8 cellular contexts compared by ENCODE assay signal in the genomic region with DNA sequence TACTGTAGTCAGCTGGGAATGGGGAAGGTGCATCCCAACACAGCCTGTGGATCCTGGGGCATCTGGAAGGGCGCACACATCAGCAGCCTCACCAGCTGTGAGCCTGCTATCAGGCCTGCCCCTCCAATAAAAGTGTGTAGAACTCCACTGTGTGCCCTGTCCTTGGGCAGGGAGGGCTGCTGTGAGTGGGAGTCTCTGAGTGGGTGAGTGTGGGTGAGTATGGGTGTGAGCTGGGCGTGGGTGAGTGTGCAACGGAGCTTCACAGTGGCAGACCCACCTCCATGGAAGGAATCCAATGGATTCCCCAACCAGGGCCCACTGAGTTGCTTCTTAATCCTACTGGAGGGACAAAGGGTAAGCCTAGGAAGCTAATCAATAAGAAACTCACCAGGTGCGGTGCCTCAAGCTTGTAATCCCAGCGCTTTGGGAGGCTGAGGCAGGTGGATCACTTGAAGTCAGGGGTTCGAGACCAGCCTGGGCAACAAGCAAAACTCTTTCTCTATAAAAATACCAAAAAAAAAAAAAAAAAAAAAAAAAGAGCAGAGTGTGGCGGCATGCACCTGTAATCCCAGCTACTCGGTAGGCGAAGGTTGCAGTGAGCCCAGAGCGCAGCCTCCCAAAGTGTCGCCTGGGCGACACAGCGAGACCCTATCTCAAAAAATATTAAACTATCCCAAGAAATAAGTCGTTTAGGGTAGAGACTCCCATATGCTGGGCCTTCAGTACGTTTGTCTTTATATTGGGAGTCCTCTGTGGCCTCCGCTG. TPM values are rescaled to one million over a fixed set of nuclear protein-coding genes. Genes with fewer than 3 reads are reported as not detected.
DNase-seq lines count a peak whose midpoint lies in the region; ATAC-seq, FAIRE-seq and TF ChIP-seq lines count a peak whose summit lies in the region.

No MANE protein-coding gene starts in this region.

- peaks cover 25% of the 10 kb centered on the region for H3K79me2 ChIP-seq in PC-9 (ENCODE audit: low read depth)

- DNase-seq in Caco-2 (no peak), PC-9 (no peak), epithelial cell of prostate (ENCODE audit: low read depth, low spot score) (no peak), pancreas (no peak)
- DNase-seq in activated CD4-positive, alpha-beta T cell treated with anti-CD3 and anti-CD28 coated beads for 4 hours: no peak

- H3K9me3 ChIP-seq in Caco-2 (no peaks in the 10 kb centered on the region), PC-9 (ENCODE audit: insufficient read depth, low read depth) (no peaks in the 10 kb centered on the region), pancreas (no peaks in the 10 kb centered on the region)

- FAIRE-seq in pancreas (lab: Jason Lieb, UNC): no peak

- H3K27ac ChIP-seq in PC-9 (no peak overlapping the region), epithelial cell of prostate (peak overlapping the region; percentile 87), pancreas (peak overlapping the region in 3 of 4 donors; percentile 92 to 96 (median 96))

- intact Hi-C loops in Caco-2 (cut with micrococcal nuclease; ENCODE audit: unreplicated experiment) (loop anchor here (2.0 kb wide), 1 partner anchor 19 kb away; a partner anchor contains a TSS), PC-9 (cut with micrococcal nuclease; ENCODE audit: unreplicated experiment) (no loop called here), pancreas (cut with DNase I) (no loop called here)

- H3K4me3 Mint-ChIP-seq in Caco-2 (ENCODE audit: unreplicated experiment): peak overlapping the region; percentile 76

- BruUV-seq in Caco-2 (replicated peaks; lab: Mats Ljungman, UMichigan) (TSS peak; percentile 75), PC-9 (replicated peaks; lab: Mats Ljungman, UMichigan) (no TSS peak)

- H3K36me3 ChIP-seq in Caco-2 (ENCODE audit: control insufficient read depth, insufficient read depth, low read length) (peaks cover 1% of the 10 kb centered on the region), PC-9 (ENCODE audit: low read depth) (no peaks in the 10 kb centered on the region; the same call in 1 of the 2 replicates), pancreas (peaks cover 0 to 30% (median 13%) of the 10 kb centered on the region in 3 donors)

- peaks cover 9% of the 10 kb centered on the region for H3K4me1 Mint-ChIP-seq in Caco-2 (ENCODE audit: low read depth, unreplicated experiment)

- H3K27me3 ChIP-seq in Caco-2 (replicated peaks; ENCODE audit: control insufficient read depth, insufficient read depth, low read length) (no peaks in the 10 kb centered on the region), PC-9 (ENCODE audit: insufficient read depth, low read depth) (no peaks in the 10 kb centered on the region), pancreas (no peaks in the 10 kb centered on the region)

- peak overlapping the region; percentile 100; the same call in 1 of the 2 replicates for H2AFZ ChIP-seq in PC-9

- no peaks in the 10 kb centered on the region for H3K9me2 ChIP-seq in PC-9 (ENCODE audit: insufficient read depth)

- H3K27me3 Mint-ChIP-seq in Caco-2 (ENCODE audit: insufficient read depth, unreplicated experiment): no peaks in the 10 kb centered on the region

- peaks cover 54% of the 10 kb centered on the region for H3K36me3 Mint-ChIP-seq in Caco-2 (ENCODE audit: insufficient read depth, unreplicated experiment)

- H3K4me3 ChIP-seq in Caco-2 (ENCODE audit: low read depth, low read length) (peak overlapping the region; percentile 12; the same call in 1 of the 2 replicates), PC-9 (peak overlapping the region; percentile 98), pancreas (peak overlapping the region in 2 of 4 donors; percentile 63 to 85)

- no peaks in the 10 kb centered on the region for H3K9me3 Mint-ChIP-seq in Caco-2 (ENCODE audit: unreplicated experiment)

- ATAC-seq in pancreas (no peak), HG03520 (IDR thresholded peaks at IDR 0.05; ENCODE audit: unreplicated experiment) (no peak), HG03565 (IDR thresholded peaks at IDR 0.05; ENCODE audit: unreplicated experiment) (no peak), HG03196 (IDR thresholded peaks at IDR 0.05; ENCODE audit: unreplicated experiment) (no peak)

- whole genome bisulfite sequencing in pancreas, 2 donors: 68 to 69% methylated on average over 16 of the region's 16 CpGs

- no peaks in the 10 kb centered on the region; the same call in 1 of the 2 replicates for H4K20me1 ChIP-seq in PC-9 (ENCODE audit: insufficient read depth)

- H3F3A ChIP-seq in PC-9 (ENCODE audit: insufficient read depth, low read depth): peaks cover 18% of the 10 kb centered on the region

- H3K27ac Mint-ChIP-seq in Caco-2 (ENCODE audit: unreplicated experiment): peak overlapping the region; percentile 87

- CTCF ChIA-PET in Caco-2 (lab: Charles Lee): interaction anchor here (0.6 to 2.5 kb wide), 5 partner anchors 19 to 146 kb away, joined by 3 to 12 read pairs (median 7); a partner anchor contains a TSS
- CTCF ChIA-PET in PC-9 (lab: Charles Lee): no interaction called here

- H3K4me2 ChIP-seq in PC-9: peak overlapping the region; percentile 83

- peaks cover 4% of the 10 kb centered on the region for H3K4me1 ChIP-seq in Caco-2
- peaks cover 16% of the 10 kb centered on the region for H3K4me1 ChIP-seq in PC-9 (replicated peaks; ENCODE audit: insufficient read depth)
- peaks cover 8 to 17% (median 8%) of the 10 kb centered on the region in 3 donors for H3K4me1 ChIP-seq in pancreas

- TF ChIP-seq CTCF in Caco-2 (IDR thresholded peaks at IDR 0.05; ENCODE audit: insufficient read depth in 1 of 2, low read depth in 1 of 2, low read length in 1 of 2, severe bottlenecking in 1 of 2, unreplicated experiment in 1 of 2) (no peak), PC-9 (conservative IDR thresholded peaks at IDR 0.05) (no peak), pancreas (IDR thresholded peaks at IDR 0.05) (no peak)

- POLR2A ChIA-PET in Caco-2 (lab: Charles Lee) (interaction anchor here (0.6 to 2.1 kb wide), 9 partner anchors 11 to 237 kb away, joined by 3 to 24 read pairs (median 5); a partner anchor contains a TSS), PC-9 (lab: Charles Lee; ENCODE audit: unreplicated experiment) (interaction anchor here (0.7 to 1.2 kb wide), 2 partner anchors 18 to 19 kb away, joined by 4 to 9 read pairs; a partner anchor contains a TSS)

RNA-seq across cellular contexts. Expression of a gene that starts 0.6 kb away (rescaled TPM):
- 26.1 and 29.6 TPM in 2 replicates for total RNA-seq in Caco-2 (2022)
- total RNA-seq in PC-9 (2021): 51.4 and 51.5 TPM in 2 replicates
- total RNA-seq in pancreas: 10 to 100 TPM in 1 of 6 donors, 1 to 10 TPM in 5; 6.6 to 12.2 (median 7.8) TPM
- 10 to 100 TPM in 1 of 2 donors, 1 to 10 TPM in 1; 9.0 to 11.9 TPM for polyA plus RNA-seq in pancreas

RNA-seq across cellular contexts. Expression of a gene that starts 19.0 kb away (rescaled TPM):
- total RNA-seq in Caco-2 (2022): 62.6 and 63.8 TPM in 2 replicates
- total RNA-seq in PC-9 (2021): 81.8 and 86.0 TPM in 2 replicates
- 10 to 100 TPM; 29.2 to 50.7 (median 32.2) TPM for total RNA-seq in pancreas
- 10 to 100 TPM; 50.0 to 51.3 TPM for polyA plus RNA-seq in pancreas

RNA-seq across cellular contexts. Expression of a gene that starts 21.8 kb away (rescaled TPM):
- 20.0 and 21.6 TPM in 2 replicates for total RNA-seq in Caco-2 (2022)
- total RNA-seq in PC-9 (2021): 18.1 and 20.9 TPM in 2 replicates
- total RNA-seq in pancreas: 10 to 100 TPM; 10.3 to 17.6 (median 13.3) TPM
- 10 to 100 TPM; 16.6 to 20.9 TPM for polyA plus RNA-seq in pancreas

RNA-seq across cellular contexts. Expression of a gene that starts 40.2 kb away (rescaled TPM):
- 142 and 145 TPM in 2 replicates for total RNA-seq in Caco-2 (2022)
- 145 and 180 TPM in 2 replicates for total RNA-seq in PC-9 (2021)
- 1 to 10 TPM; 3.9 to 5.8 (median 4.8) TPM for total RNA-seq in pancreas
- 10 to 100 TPM in 1 of 2 donors, 1 to 10 TPM in 1; 5.1 to 12.7 TPM for polyA plus RNA-seq in pancreas

RNA-seq across cellular contexts. Expression of a gene that starts 51.0 kb away (rescaled TPM):
- 64.9 and 69.8 TPM in 2 replicates for total RNA-seq in Caco-2 (2022)
- 26.4 and 27.1 TPM in 2 replicates for total RNA-seq in PC-9 (2021)
- 10 to 100 TPM; 56.6 to 88.2 (median 67.7) TPM for total RNA-seq in pancreas
- 100 to 1,000 TPM in 1 of 2 donors, 10 to 100 TPM in 1; 57.2 to 118 TPM for polyA plus RNA-seq in pancreas
